ENCODE assay signal across 8 cellular contexts in the genomic region with DNA sequence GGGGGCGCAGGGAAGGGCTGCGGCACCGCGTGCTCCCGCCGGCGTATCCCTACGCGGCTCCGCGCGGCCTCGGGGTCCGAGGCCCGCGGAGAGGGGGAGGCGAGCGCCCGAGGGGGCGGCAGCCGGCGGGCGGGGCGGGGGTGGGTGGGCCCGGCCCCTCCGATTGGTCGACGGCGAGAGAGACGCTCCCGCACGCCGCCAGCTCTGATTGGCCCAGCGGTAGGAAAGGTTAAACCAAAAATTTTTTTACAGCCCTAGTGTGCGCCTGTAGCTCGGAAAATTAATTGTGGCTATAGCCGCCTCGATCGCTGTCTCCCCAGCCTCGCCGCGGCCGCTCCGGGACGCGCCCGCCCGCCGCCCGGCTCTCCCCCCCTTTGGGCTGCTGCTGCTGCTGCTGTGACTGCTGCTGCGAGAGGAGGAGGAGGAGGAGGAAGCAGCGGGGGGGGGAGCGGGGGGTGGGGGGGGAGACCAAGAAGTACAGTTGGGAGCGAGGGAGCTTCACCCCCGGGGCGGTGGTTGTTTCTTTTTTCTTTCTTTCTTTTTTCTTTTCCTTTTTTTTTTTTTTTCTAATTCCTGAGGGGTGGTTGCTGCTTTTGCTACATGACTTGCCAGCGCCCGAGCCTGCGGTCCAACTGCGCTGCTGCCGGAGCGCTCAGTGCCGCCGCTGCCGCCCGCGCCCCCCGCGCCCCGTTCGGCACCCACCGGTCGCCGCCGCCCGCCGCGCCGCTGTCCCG. TPM values are rescaled to one million over a fixed set of nuclear protein-coding genes. Genes with fewer than 3 reads are reported as not detected.
DNase-seq lines count a peak whose midpoint lies in the region; ATAC-seq and TF ChIP-seq lines count a peak whose summit lies in the region.

A gene (plus strand): TSS at position 283 of the 734 bp plus-strand sequence. CDS start 493 bp downstream, outside the sequence.

- peak within 1 kb of the TSS; percentile 53 for H3K4me3 Mint-ChIP-seq in T-helper 17 cell
- H3K4me3 Mint-ChIP-seq in stimulated activated naive B cell treated with anti-CD40 and anti-IgM and Interleukin-4, amounts not matched to agents 10 μg/mL and 1 μg/mL and 100 μg/mL, for 72 hours: peak within 1 kb of the TSS; percentile 81 to 82

- WGBS in hepatocyte (ENCODE audit: low lambda C conversion rate, missing lambda C conversion rate): under 1% methylated on average over 24 of the region's 80 CpGs

- ATAC-seq in HG03432 (IDR thresholded peaks at IDR 0.05; ENCODE audit: unreplicated experiment) (peak; percentile 67), T-helper 17 cell (no peak), HG02852 (IDR thresholded peaks at IDR 0.05; ENCODE audit: unreplicated experiment) (no peak), GM19455 (IDR thresholded peaks at IDR 0.05; ENCODE audit: unreplicated experiment) (no peak), HG03565 (IDR thresholded peaks at IDR 0.05; ENCODE audit: unreplicated experiment) (no peak)
- peak in 1 of 2 donors; percentile 18 for ATAC-seq in stimulated activated naive B cell treated with anti-CD40 and anti-IgM and Interleukin-4, amounts not matched to agents 10 μg/mL and 1 μg/mL and 100 μg/mL, for 72 hours (replicated peaks)

- H4K20me1 ChIP-seq in hepatocyte (ENCODE audit: insufficient read depth, poor library complexity, severe bottlenecking): no peaks in the 10 kb centered on the region

- H3K4me2 ChIP-seq in hepatocyte: peak within 1 kb of the TSS; percentile 93

- H3K27ac ChIP-seq in hepatocyte: no peak within 1 kb of the TSS

- TF ChIP-seq CTCF in hepatocyte (IDR thresholded peaks at IDR 0.05; ENCODE audit: poor library complexity): no peak

- H3K4me1 ChIP-seq in hepatocyte (ENCODE audit: insufficient read depth): peaks cover 12% of the 10 kb centered on the region

- peaks cover 5% of the 10 kb centered on the region for H3K4me1 Mint-ChIP-seq in T-helper 17 cell
- peaks cover 19 to 23% of the 10 kb centered on the region in 2 donors for H3K4me1 Mint-ChIP-seq in stimulated activated naive B cell treated with anti-CD40 and anti-IgM and Interleukin-4, amounts not matched to agents 10 μg/mL and 1 μg/mL and 100 μg/mL, for 72 hours

- no peaks in the 10 kb centered on the region for H3K79me2 ChIP-seq in hepatocyte

- peaks cover 6% of the 10 kb centered on the region for H3K36me3 Mint-ChIP-seq in T-helper 17 cell (ENCODE audit: low read depth)
- peaks cover 10 to 22% of the 10 kb centered on the region in 2 donors for H3K36me3 Mint-ChIP-seq in stimulated activated naive B cell treated with anti-CD40 and anti-IgM and Interleukin-4, amounts not matched to agents 10 μg/mL and 1 μg/mL and 100 μg/mL, for 72 hours

- H3K9me3 Mint-ChIP-seq in stimulated activated naive B cell treated with anti-CD40 and anti-IgM and Interleukin-4, amounts not matched to agents 10 μg/mL and 1 μg/mL and 100 μg/mL, for 72 hours: peaks cover 8 to 12% of the 10 kb centered on the region in 2 donors

- peak within 1 kb of the TSS; percentile 63 for H2AFZ ChIP-seq in hepatocyte

- peaks cover 92% of the 10 kb centered on the region for H3K27me3 ChIP-seq in hepatocyte

- H3K9me2 ChIP-seq in hepatocyte (replicated peaks; ENCODE audit: insufficient read depth): no peaks in the 10 kb centered on the region

- H3K36me3 ChIP-seq in hepatocyte (replicated peaks; ENCODE audit: insufficient read depth, low read depth): no peaks in the 10 kb centered on the region

- no peaks in the 10 kb centered on the region for H3K9me3 ChIP-seq in T-helper 17 cell (ENCODE audit: control insufficient read depth, low read length, poor library complexity, severe bottlenecking)
- no peaks in the 10 kb centered on the region for H3K9me3 ChIP-seq in hepatocyte (ENCODE audit: low read depth)

- DNase-seq in DMS53 (lab: John Stamatoyannopoulos, UW) (peak; percentile 94), T-helper 17 cell (no peak), hepatocyte (ENCODE audit: low spot score) (no peak)
- no peak for DNase-seq in stimulated activated naive B cell treated with anti-CD40 and anti-IgM and Interleukin-4, amounts not matched to agents 10 μg/mL and 1 μg/mL and 100 μg/mL, for 72 hours

- H3K27ac Mint-ChIP-seq in T-helper 17 cell: no peak within 1 kb of the TSS
- H3K27ac Mint-ChIP-seq in stimulated activated naive B cell treated with anti-CD40 and anti-IgM and Interleukin-4, amounts not matched to agents 10 μg/mL and 1 μg/mL and 100 μg/mL, for 72 hours: peak within 1 kb of the TSS; percentile 93

- peak within 1 kb of the TSS; percentile 16 for H3K4me3 ChIP-seq in hepatocyte

- peaks cover 40% of the 10 kb centered on the region for H3K27me3 Mint-ChIP-seq in T-helper 17 cell
- H3K27me3 Mint-ChIP-seq in stimulated activated naive B cell treated with anti-CD40 and anti-IgM and Interleukin-4, amounts not matched to agents 10 μg/mL and 1 μg/mL and 100 μg/mL, for 72 hours: peaks cover 68 to 77% of the 10 kb centered on the region in 2 donors

RNA-seq across cellular contexts. Expression of the gene that starts here (rescaled TPM):
- total RNA-seq in T-helper 17 cell (not detected), hepatocyte (not detected in 2 replicates)
- not detected in 2 replicates for polyA plus RNA-seq in hepatocyte
